10 cellular contexts compared by ENCODE assay signal in the genomic region with DNA sequence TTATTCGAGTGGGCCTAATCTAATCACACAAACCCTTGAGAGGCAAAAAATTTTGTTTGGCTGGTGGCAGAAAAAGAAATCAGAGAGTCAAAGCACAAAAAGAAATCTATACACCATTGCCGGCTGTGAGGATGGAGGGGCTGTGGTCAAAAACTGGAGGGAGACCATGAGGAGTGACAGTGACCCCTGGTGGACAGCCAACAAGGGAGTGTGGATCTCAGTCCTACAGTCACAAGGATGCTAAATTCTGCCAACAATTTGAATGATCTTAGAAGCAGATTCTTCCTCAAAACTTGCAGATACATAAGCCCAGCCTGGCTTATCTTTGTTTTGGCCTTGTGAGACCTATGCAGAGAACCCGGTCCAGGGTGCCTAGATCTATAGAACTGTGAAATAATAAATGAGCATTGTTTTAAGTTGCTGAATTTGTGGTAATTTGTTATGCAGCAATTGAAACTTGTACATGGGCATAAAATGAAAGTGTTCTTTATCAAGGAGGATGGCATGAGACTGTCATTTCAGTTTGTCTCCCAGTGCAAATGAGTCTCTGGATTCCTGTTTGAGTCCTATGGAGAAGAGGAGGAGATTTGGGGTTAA.
A peak's percentile ranks its signal among the peaks of the same experiment; 100 is the strongest.
DNase-seq lines count a peak whose midpoint lies in the region; ATAC-seq and TF ChIP-seq lines count a peak whose summit lies in the region.
"Had no signal": no experiment of that assay in that cellular context is flagged by ENCODE, and none has a peak within 500 bp of the region (broad histone marks: within the 10 kb centered on the region; RNA-seq: fewer than 3 reads in every experiment).

No MANE protein-coding gene starts in this region.

- 54 to 65% (median 64%) methylated on average over 3 of the region's 3 CpGs for WGBS in psoas muscle, 3 donors

- no peaks in the 10 kb centered on the region for H3K36me3 Mint-ChIP-seq in naive thymus-derived CD4-positive, alpha-beta T cell
- H3K36me3 Mint-ChIP-seq: immature natural killer cell had no signal

- no peak overlapping the region for H3K4me3 ChIP-seq in BE2C (ENCODE audit: low read depth, low read length)
- H3K4me3 ChIP-seq in PC-3 (ENCODE audit: low read length) = no peak overlapping the region
- H3K4me3 ChIP-seq in naive thymus-derived CD4-positive, alpha-beta T cell (ENCODE audit: low read length) = no peak overlapping the region
- H3K4me3 ChIP-seq in psoas muscle = no peak overlapping the region

- H2AFZ ChIP-seq in PC-3 (ENCODE audit: low read length) = no peak overlapping the region

- H3K27ac Mint-ChIP-seq in naive thymus-derived CD4-positive, alpha-beta T cell = no peak overlapping the region
- H3K27ac Mint-ChIP-seq: IgD-negative memory B cell, immature natural killer cell had no signal

- no peaks in the 10 kb centered on the region for H3K9me3 Mint-ChIP-seq in naive thymus-derived CD4-positive, alpha-beta T cell
- H3K9me3 Mint-ChIP-seq: immature natural killer cell had no signal

- no peaks in the 10 kb centered on the region for H3K4me1 ChIP-seq in BE2C
- H3K4me1 ChIP-seq in PC-3 (ENCODE audit: insufficient read depth, low read length) = no peaks in the 10 kb centered on the region
- no peaks in the 10 kb centered on the region for H3K4me1 ChIP-seq in naive thymus-derived CD4-positive, alpha-beta T cell (ENCODE audit: control insufficient read depth in 2 of 2, insufficient read depth in 2 of 2, low read length in 2 of 2)
- H3K4me1 ChIP-seq in psoas muscle = no peaks in the 10 kb centered on the region

- no peak overlapping the region for H3K9ac ChIP-seq in PC-3 (ENCODE audit: low read length)

- H3K27me3 Mint-ChIP-seq in naive thymus-derived CD4-positive, alpha-beta T cell = peaks cover 0 to 13% (median 4%) of the 10 kb centered on the region in 5 donors
- H3K27me3 Mint-ChIP-seq: IgD-negative memory B cell had no signal

- POLR2A ChIA-PET in PC-3 (lab: Charles Lee; ENCODE audit: unreplicated experiment) = no interaction called here
- POLR2A ChIA-PET in naive thymus-derived CD4-positive, alpha-beta T cell (lab: Charles Lee) = no interaction called here

- ATAC-seq in GM18511 (IDR thresholded peaks at IDR 0.05; ENCODE audit: unreplicated experiment) (peak; percentile 74), HG03097 (IDR thresholded peaks at IDR 0.05; ENCODE audit: low FRiP score, unreplicated experiment) (peak; percentile 56), PC-3 (peak; percentile 91), psoas muscle (no peak)
- no peak for ATAC-seq in naive thymus-derived CD4-positive, alpha-beta T cell

- H3K27me3 ChIP-seq in BE2C (no peaks in the 10 kb centered on the region), PC-3 (ENCODE audit: low read length) (no peaks in the 10 kb centered on the region), psoas muscle (ENCODE audit: insufficient read depth in 3 of 3, low read length in 2 of 3) (no peaks in the 10 kb centered on the region)
- no peaks in the 10 kb centered on the region for H3K27me3 ChIP-seq in naive thymus-derived CD4-positive, alpha-beta T cell (ENCODE audit: control insufficient read depth in 2 of 2, insufficient read depth in 2 of 2, low read length in 2 of 2)

- no peaks in the 10 kb centered on the region for H3K4me1 Mint-ChIP-seq in naive thymus-derived CD4-positive, alpha-beta T cell
- H3K4me1 Mint-ChIP-seq: IgD-negative memory B cell, immature natural killer cell had no signal

- H3K27ac ChIP-seq in PC-3 (ENCODE audit: low read length) (no peak overlapping the region), psoas muscle (no peak overlapping the region)
- H3K27ac ChIP-seq in naive thymus-derived CD4-positive, alpha-beta T cell (ENCODE audit: low read depth, low read length) = no peak overlapping the region

- intact Hi-C loops in PC-3 (cut with micrococcal nuclease) (loop anchor here (2.0 to 5.0 kb wide), 2 partner anchors 21 to 991 kb away; no protein-coding TSS in a partner anchor), psoas muscle (cut with DNase I) (no loop called here), cardiac septum (cut with DNase I) (no loop called here)
- intact Hi-C loops in naive thymus-derived CD4-positive, alpha-beta T cell (cut with micrococcal nuclease) = loop anchor here (1.0 to 10.0 kb wide), 6 partner anchors 249 to 992 kb away; a partner anchor contains a TSS

- no peaks in the 10 kb centered on the region for H3K9me2 ChIP-seq in PC-3 (replicated peaks; ENCODE audit: low read length)

- no peak overlapping the region for H3K4me3 Mint-ChIP-seq in naive thymus-derived CD4-positive, alpha-beta T cell
- H3K4me3 Mint-ChIP-seq: immature natural killer cell had no signal

- DNase-seq in BE2C (peak; percentile 62), PC-3 (peak; percentile 67), amniotic epithelial cell (ENCODE audit: low read depth) (peak; percentile 4), psoas muscle (no peak), cardiac septum (ENCODE audit: low spot score) (no peak)
- DNase-seq in naive thymus-derived CD4-positive, alpha-beta T cell = peak in 6 of 9 donors; percentile 4 to 21 (median 14)

- H3K4me2 ChIP-seq in PC-3 (ENCODE audit: low read length) = no peak overlapping the region

- no TSS peak for BruUV-seq in PC-3 (replicated peaks; lab: Mats Ljungman, UMichigan)

- H3K36me3 ChIP-seq in BE2C (no peaks in the 10 kb centered on the region), PC-3 (ENCODE audit: low read depth, low read length) (no peaks in the 10 kb centered on the region), psoas muscle (ENCODE audit: insufficient read depth in 1 of 2, low read depth in 1 of 2) (no peaks in the 10 kb centered on the region)
- H3K36me3 ChIP-seq in naive thymus-derived CD4-positive, alpha-beta T cell (ENCODE audit: control insufficient read depth in 2 of 3, insufficient read depth in 3 of 3, low read length in 3 of 3) = no peaks in the 10 kb centered on the region

- H3F3A ChIP-seq in PC-3 (ENCODE audit: low read length, unreplicated experiment) = no peaks in the 10 kb centered on the region

- H3K9me3 ChIP-seq in BE2C (no peaks in the 10 kb centered on the region), PC-3 (ENCODE audit: low read length) (no peaks in the 10 kb centered on the region), psoas muscle (peaks cover 5% of the 10 kb centered on the region)
- no peaks in the 10 kb centered on the region for H3K9me3 ChIP-seq in naive thymus-derived CD4-positive, alpha-beta T cell (ENCODE audit: control insufficient read depth in 2 of 3, low read length in 3 of 3)

- H3K79me2 ChIP-seq in PC-3 (ENCODE audit: low read length) = no peaks in the 10 kb centered on the region

- peak; percentile 68 for TF ChIP-seq CTCF in BE2C (IDR thresholded peaks at IDR 0.05; ENCODE audit: low read depth, low read length)
- TF ChIP-seq CTCF in PC-3 (conservative IDR thresholded peaks at IDR 0.05; ENCODE audit: low read depth, low read length) = peak; percentile 92
- no peak for TF ChIP-seq CTCF in psoas muscle (IDR thresholded peaks at IDR 0.05)

- CTCF ChIA-PET in PC-3 (lab: Charles Lee) = no interaction called here
- CTCF ChIA-PET in naive thymus-derived CD4-positive, alpha-beta T cell (lab: Charles Lee) = interaction anchor here (0.7 kb wide), 1 partner anchor 87 kb away, joined by 3 read pairs; no protein-coding TSS in a partner anchor

- H4K20me1 ChIP-seq in PC-3 (ENCODE audit: low read length) = no peaks in the 10 kb centered on the region

Comparison
In these comparisons a context has a peak if more than half of its experiments do, and no peak if none do; other contexts are left out.
1. DNase-seq: peak in BE2C (single experiment), PC-3 (single experiment), amniotic epithelial cell (single experiment) and naive thymus-derived CD4-positive, alpha-beta T cell (6 of 9); none in psoas muscle (0 of 2) and cardiac septum (single experiment).
2. ATAC-seq: peak in GM18511 (single experiment), HG03097 (single experiment) and PC-3 (single experiment); none in naive thymus-derived CD4-positive, alpha-beta T cell (single experiment) and psoas muscle (0 of 4).
3. intact Hi-C loops: an anchor here in PC-3 (2.0 to 5.0 kb wide) and naive thymus-derived CD4-positive, alpha-beta T cell (1.0 to 10.0 kb wide); none called in psoas muscle and cardiac septum.